18 cellular contexts compared by ENCODE assay signal in the genomic region with DNA sequence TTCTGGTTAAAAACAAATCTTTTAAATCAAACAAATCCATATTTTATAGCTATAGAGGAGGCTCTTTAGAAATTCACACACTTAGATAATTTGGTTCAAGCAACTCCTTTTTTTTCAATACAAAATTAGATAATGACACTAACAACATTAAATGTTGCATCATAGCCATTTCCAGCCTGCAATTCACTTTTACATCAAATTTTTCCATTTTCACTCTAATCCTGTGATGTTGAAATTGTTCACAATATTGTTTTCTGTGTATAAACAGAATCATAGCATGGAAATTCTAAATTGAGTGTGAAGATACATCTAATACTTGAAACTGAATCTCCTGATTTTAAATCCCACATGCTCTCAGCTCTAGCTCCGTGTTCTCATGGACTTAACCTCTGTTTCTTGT.
DNase-seq lines count a peak whose midpoint lies in the region; ATAC-seq and TF ChIP-seq lines count a peak whose summit lies in the region.
"Had no signal": no experiment of that assay in that cellular context is flagged by ENCODE, and none has a peak within 500 bp of the region (broad histone marks: within the 10 kb centered on the region; RNA-seq: fewer than 3 reads in every experiment).

No MANE protein-coding gene starts in this region.

- POLR2A ChIA-PET in IMR-90 (lab: Charles Lee; ENCODE audit: unreplicated experiment), result no interaction called here

- H4K5ac ChIP-seq in IMR-90 (ENCODE audit: low read depth, low read length), result peak overlapping the region; percentile 47; the same call in 1 of the 2 replicates

- peak overlapping the region; percentile 98 for H2BK20ac ChIP-seq in IMR-90 (ENCODE audit: low read depth, low read length)

- no peak overlapping the region for H2AK9ac ChIP-seq in IMR-90 (replicated peaks; ENCODE audit: low read depth, low read length, poor library complexity)

- no peak for ATAC-seq in IMR-90 (ENCODE audit: low read depth)

- no peak overlapping the region for H3K4me3 ChIP-seq in IMR-90 (ENCODE audit: insufficient read depth, low read depth, low read length)
- H3K4me3 ChIP-seq in trophoblast cell (ENCODE audit: low read depth, low read length), result no peak overlapping the region
- H3K4me3 ChIP-seq: GM23248, HAP-1 had no signal

- TF ChIP-seq CTCF in IMR-90 (conservative IDR thresholded peaks at IDR 0.05; ENCODE audit: low read depth, low read length), result no peak

- H2BK120ac ChIP-seq in IMR-90 (ENCODE audit: low read depth, low read length) (peak overlapping the region; percentile 90), trophoblast cell (ENCODE audit: insufficient read depth, low read length, poor library complexity) (no peak overlapping the region)

- no TSS peak for BruUV-seq in IMR-90 (replicated peaks; lab: Mats Ljungman, UMichigan)

- H3K27me3 ChIP-seq in IMR-90 (ENCODE audit: control insufficient read depth, insufficient read depth, low read length) (no peaks in the 10 kb centered on the region), trophoblast cell (ENCODE audit: insufficient read depth, low read length) (no peaks in the 10 kb centered on the region)

- H4K20me1 ChIP-seq in IMR-90 (ENCODE audit: insufficient read depth, low read length), result no peaks in the 10 kb centered on the region

- H3K79me1 ChIP-seq in IMR-90 (ENCODE audit: low read depth in 1 of 2, low read length in 2 of 2), result peaks cover 3 to 18% of the 10 kb centered on the region in 2 experiments; a peak in 2 of 4 replicates
- peaks cover 2% of the 10 kb centered on the region for H3K79me1 ChIP-seq in trophoblast cell (ENCODE audit: low read length)

- H3K23ac ChIP-seq in IMR-90 (ENCODE audit: low read depth, low read length) (peak overlapping the region; percentile 87; the same call in 1 of the 2 replicates), trophoblast cell (ENCODE audit: low read length) (no peak overlapping the region)

- dilution Hi-C loops in IMR-90 (cut with HindIII; ENCODE audit: low sequenced_read_pairs, unreplicated experiment), result no loop called here

- H2BK5ac ChIP-seq in IMR-90 (ENCODE audit: low read depth, low read length, poor library complexity, severe bottlenecking) (peak overlapping the region; percentile 42), trophoblast cell (ENCODE audit: low read depth, low read length, poor library complexity) (no peak overlapping the region)

- H2AK5ac ChIP-seq in IMR-90 (ENCODE audit: low read depth, low read length), result peak overlapping the region; percentile 33; the same call in 1 of the 2 replicates
- no peak overlapping the region for H2AK5ac ChIP-seq in trophoblast cell (ENCODE audit: low read length)

- WGBS in IMR-90 (ENCODE audit: extremely low coverage in 2 of 2, insufficient read length in 1 of 2), 2 experiments, result no CpG with 5 or more reads among the region's 1 CpG
- WGBS in trophoblast cell (ENCODE audit: extremely low coverage, insufficient coverage, insufficient read length), result no CpG with 5 or more reads among the region's 1 CpG

- peak overlapping the region; percentile 62; the same call in 1 of the 2 replicates for H3K18ac ChIP-seq in IMR-90 (ENCODE audit: low read depth, low read length)
- no peak overlapping the region for H3K18ac ChIP-seq in trophoblast cell (ENCODE audit: low read length)

- DNase-seq in NCI-H2171 treated with DMSO at 0.1 percent for 48 hours (lab: John Stamatoyannopoulos, UW) (peak; percentile 24), NCI-H2171 (lab: John Stamatoyannopoulos, UW) (no peak), IMR-90 (no peak), dedifferentiated amniotic fluid mesenchymal stem cell (ENCODE audit: extremely low spot score) (peak; percentile 22), trophoblast cell (no peak), anterior cingulate cortex (lab: John Stamatoyannopoulos, UW) (no peak), caudate nucleus (lab: John Stamatoyannopoulos, UW) (no peak)
- DNase-seq: 8988T; BE2C; C1 segment of cervical spinal cord; CD4-positive, CD25-positive, alpha-beta regulatory T cell; CD8-positive, alpha-beta memory T cell; COR-L47; DMS153; DMS79; GDM1; GM23248 had no signal

- no peak overlapping the region for H3K4me2 ChIP-seq in IMR-90 (ENCODE audit: low read depth, low read length)
- H3K4me2 ChIP-seq in trophoblast cell (ENCODE audit: low read length), result no peak overlapping the region

- no peak for TF ChIP-seq RAD21 in IMR-90 (IDR thresholded peaks at IDR 0.05; ENCODE audit: low read length)

- TF ChIP-seq POLR2A in IMR-90 (IDR thresholded peaks at IDR 0.05; ENCODE audit: low read depth, low read length), result no peak

- no peak overlapping the region for H3K56ac ChIP-seq in IMR-90 (ENCODE audit: extremely low read depth, insufficient read depth, low read length)

- H3K27ac ChIP-seq in IMR-90 (ENCODE audit: insufficient read depth, low read length) (0 out of 2 replicates have a peak overlapping the region, but pooled peaks have one; percentile 5), trophoblast cell (ENCODE audit: low read depth, low read length) (no peak overlapping the region), caudate nucleus (ENCODE audit: low read depth, low read length) (no peak overlapping the region)
- H3K27ac ChIP-seq: GM23248 had no signal

- CTCF ChIA-PET in IMR-90 (lab: Yijun Ruan, JAX), result no interaction called here

- no peaks in the 10 kb centered on the region for H3K79me2 ChIP-seq in trophoblast cell (ENCODE audit: control insufficient read depth, insufficient read depth, low read length, poor library complexity)

- H2AFZ ChIP-seq in IMR-90 (replicated peaks; ENCODE audit: low read length, poor library complexity) (no peak overlapping the region), trophoblast cell (ENCODE audit: insufficient read depth, low read length, poor library complexity) (no peak overlapping the region)
- H2AFZ ChIP-seq: GM23248 had no signal

- in situ Hi-C loops in IMR-90 (cut with MboI; ENCODE audit: low sequenced_read_pairs), result no loop called here

- H4K91ac ChIP-seq in IMR-90 (ENCODE audit: insufficient read depth, low read depth, low read length) (peak overlapping the region; percentile 85), trophoblast cell (ENCODE audit: low read depth, low read length) (no peak overlapping the region)

- H3K36me3 ChIP-seq in IMR-90 (ENCODE audit: control insufficient read depth, insufficient read depth, low read length) (no peaks in the 10 kb centered on the region), trophoblast cell (ENCODE audit: control insufficient read depth in 1 of 2, insufficient read depth in 2 of 2, low read length in 2 of 2) (no peaks in the 10 kb centered on the region)
- H3K36me3 ChIP-seq: BE2C, HAP-1 had no signal

- peak overlapping the region; percentile 70 for H2BK12ac ChIP-seq in trophoblast cell (ENCODE audit: low read length)

- H3K4me1 ChIP-seq in IMR-90 (ENCODE audit: control insufficient read depth, insufficient read depth, low read length), result peaks cover 9% of the 10 kb centered on the region; the same call in 1 of the 2 replicates
- H3K4me1 ChIP-seq in trophoblast cell (ENCODE audit: control insufficient read depth in 1 of 2, insufficient read depth in 2 of 2, low read length in 2 of 2), result peaks cover 5 to 9% of the 10 kb centered on the region in 2 experiments
- H3K4me1 ChIP-seq: BE2C, HAP-1 had no signal

- peak overlapping the region; percentile 75; the same call in 2 of the 3 replicates for H2BK15ac ChIP-seq in IMR-90 (ENCODE audit: low read depth, low read length)

- intact Hi-C loops in IMR-90 (cut with micrococcal nuclease), result no loop called here

- H4K12ac ChIP-seq in trophoblast cell (ENCODE audit: low read depth, low read length), result no peak overlapping the region

- H4K8ac ChIP-seq in IMR-90 (ENCODE audit: low read depth in 2 of 2, low read length in 2 of 2) (peak overlapping the region; percentile 66 to 89), trophoblast cell (ENCODE audit: low read depth, low read length) (no peak overlapping the region)

- H3K9me3 ChIP-seq in IMR-90 (ENCODE audit: control insufficient read depth, insufficient read depth, low read length), result no peaks in the 10 kb centered on the region
- H3K9me3 ChIP-seq in trophoblast cell (ENCODE audit: insufficient read depth, low read depth, low read length), result no peaks in the 10 kb centered on the region
- H3K9me3 ChIP-seq: BE2C, HAP-1 had no signal

- peaks cover 8% of the 10 kb centered on the region; the same call in 1 of the 2 replicates for H3K9me1 ChIP-seq in IMR-90 (ENCODE audit: insufficient read depth, low read length)

- H3K14ac ChIP-seq in IMR-90 (replicated peaks; ENCODE audit: low read depth, low read length), result peak overlapping the region; percentile 92
- no peak overlapping the region for H3K14ac ChIP-seq in trophoblast cell (ENCODE audit: low read length)

- no peak overlapping the region for H3K9ac ChIP-seq in IMR-90 (ENCODE audit: low read depth, low read length)
- H3K9ac ChIP-seq in trophoblast cell (ENCODE audit: low read length), result no peak overlapping the region
- H3K9ac ChIP-seq: GM23248 had no signal

- H3K4ac ChIP-seq in IMR-90 (ENCODE audit: low read depth, low read length) (peak overlapping the region; percentile 89), trophoblast cell (ENCODE audit: low read depth, low read length) (no peak overlapping the region)

TF ChIP-seq in IMR-90, 13 proteins besides CTCF, POLR2A, EP300 and RAD21:
- TF ChIP-seq FOS (IDR thresholded peaks at IDR 0.05; ENCODE audit: low read depth, low read length) (no peak), CEBPB (IDR thresholded peaks at IDR 0.05; ENCODE audit: low read depth, low read length) (peak; percentile 75)
TF ChIP-seq in IMR-90: peak in this region for 1.

Comparison
In these comparisons a context has a peak if more than half of its experiments do, and no peak if none do; other contexts are left out.
1. DNase-seq: peak in NCI-H2171 treated with DMSO at 0.1 percent for 48 hours (single experiment) and dedifferentiated amniotic fluid mesenchymal stem cell (single experiment); none in NCI-H2171 (single experiment), IMR-90 (single experiment), trophoblast cell (0 of 2), anterior cingulate cortex (0 of 58) and caudate nucleus (0 of 61).